Comparison of ENCODE assay signal across 25 cellular contexts in the genomic region with DNA sequence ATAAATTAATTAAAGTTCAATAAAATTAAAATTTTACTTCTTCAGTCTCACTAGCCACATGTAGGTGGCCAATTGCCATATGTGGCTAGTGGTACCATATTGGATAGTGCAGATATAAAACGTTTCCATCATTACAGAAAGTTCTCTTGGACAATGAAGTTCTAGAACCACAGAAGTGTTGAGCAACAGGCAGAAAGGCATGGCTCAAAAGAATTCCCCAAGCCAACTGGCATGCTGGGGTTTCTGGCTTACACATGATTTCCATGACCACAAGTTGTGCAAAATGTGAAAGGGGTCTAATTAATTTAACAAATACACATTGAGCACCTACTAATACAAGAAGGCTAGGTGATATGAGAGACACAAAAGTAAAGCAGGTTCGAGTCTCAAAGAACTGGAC.
"Had no signal": no experiment of that assay in that cellular context is flagged by ENCODE, and none has a peak within 500 bp of the region (broad histone marks: within the 10 kb centered on the region; RNA-seq: fewer than 3 reads in every experiment).

No MANE protein-coding gene starts in this region.

- DNase-seq: activated CD4-positive, alpha-beta T cell treated with anti-CD3 and anti-CD28 coated beads for 1 hour; activated CD8-positive, alpha-beta memory T cell treated with anti-CD3 and anti-CD28 coated beads for 24 hours; activated CD8-positive, alpha-beta memory T cell treated with anti-CD3 and anti-CD28 coated beads, Interleukin-2, amount 50 U/mL, for 4 hours; activated T-cell treated with anti-CD3 and anti-CD28 coated beads, Interleukin-2, amount 50 U/mL, for 24 hours; adrenal gland; cerebellar nuclear complex; cortex of kidney; kidney; lower lobe of right lung; mucosa of descending colon; naive B cell; occipital lobe; posterior cingulate gyrus; sigmoid colon; stimulated activated CD4-positive, alpha-beta T cell treated with anti-CD3 and anti-CD28 coated beads, Interleukin-2, amount 100 ng/mL, for 48 hours; stimulated activated CD8-positive, alpha-beta memory T cell treated with anti-CD3 and anti-CD28 coated beads, Interleukin-4, amount 100 ng/mL, for 48 hours; stimulated activated naive B cell treated with anti-CD40 and anti-IgM and Interleukin-4, amounts not matched to agents 10 μg/mL and 1 μg/mL and 100 μg/mL, for 72 hours; T-cell; transverse colon; uterus had no signal

- FAIRE-seq: bronchial epithelial cell, endometrium, kidney, TTC549 had no signal

- ATAC-seq: activated naive CD4-positive, alpha-beta T cell treated with anti-CD3 and anti-CD28 coated beads, Interleukin-2, amount 50 U/mL, for 72 hours; activated T-helper 17 cell treated with anti-CD3 and anti-CD28 coated beads, Interleukin-2, amount 50 U/mL, for 72 hours; lower lobe of right lung; mucosa of descending colon; stimulated activated naive B cell treated with anti-CD40 and anti-IgM and Interleukin-4, amounts not matched to agents 10 μg/mL and 1 μg/mL and 100 μg/mL, for 72 hours; T-cell had no signal

- H3K27ac ChIP-seq: adrenal gland, lower lobe of right lung, sigmoid colon, transverse colon, uterus had no signal

- H3K4me3 ChIP-seq: adrenal gland, lower lobe of right lung, mucosa of descending colon, sigmoid colon, transverse colon, uterus had no signal

- H3K27me3 ChIP-seq: adrenal gland, sigmoid colon, transverse colon, uterus had no signal

- H3K9me3 ChIP-seq: adrenal gland, lower lobe of right lung, mucosa of descending colon, sigmoid colon, transverse colon, uterus had no signal

- H3K36me3 ChIP-seq: adrenal gland, lower lobe of right lung, sigmoid colon, transverse colon, uterus had no signal

- H3K4me1 ChIP-seq: adrenal gland, lower lobe of right lung, sigmoid colon, uterus had no signal
